Comparison of ENCODE assay signal across 14 cellular contexts in the genomic region with DNA sequence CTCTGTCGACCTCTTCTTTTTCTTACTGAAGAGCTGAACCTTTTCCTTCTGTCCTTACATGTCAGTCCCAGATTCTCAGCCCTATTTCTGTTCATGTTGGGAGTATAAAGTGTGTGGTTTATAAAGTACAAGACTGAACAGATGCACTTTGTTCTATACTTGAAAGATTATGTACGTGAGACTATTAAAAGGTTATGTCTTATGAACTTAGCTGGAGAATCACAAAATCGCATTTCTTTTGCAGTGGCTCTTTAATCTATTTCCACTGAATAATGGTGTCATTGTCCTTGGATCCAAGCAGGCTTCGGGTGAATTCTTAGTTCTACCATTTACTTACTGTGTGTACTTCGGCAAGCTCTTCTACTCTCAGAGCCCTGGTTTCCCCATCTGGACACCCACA.
DNase-seq lines count a peak whose midpoint lies in the region; ATAC-seq and TF ChIP-seq lines count a peak whose summit lies in the region.
"Had no signal": no experiment of that assay in that cellular context is flagged by ENCODE, and none has a peak within 500 bp of the region (broad histone marks: within the 10 kb centered on the region; RNA-seq: fewer than 3 reads in every experiment).

No MANE protein-coding gene starts in this region.

- peak overlapping the region; percentile 3 for H3K4me3 Mint-ChIP-seq in neural crest cell
- H3K4me3 Mint-ChIP-seq: CD4-positive, alpha-beta memory T cell; GM23338; H9 had no signal

- H3K9me3 Mint-ChIP-seq in neural crest cell = peaks cover 3% of the 10 kb centered on the region

- peaks cover 4% of the 10 kb centered on the region for H3K36me3 Mint-ChIP-seq in neural crest cell (ENCODE audit: low read depth)
- H3K36me3 Mint-ChIP-seq: CD4-positive, alpha-beta memory T cell had no signal

- H3K27ac Mint-ChIP-seq in neural crest cell (ENCODE audit: unreplicated experiment) = no peak overlapping the region
- H3K27ac Mint-ChIP-seq: CD4-positive, alpha-beta memory T cell; GM23338; H9 had no signal

- in situ Hi-C loops in SK-MEL-5 (cut with HindIII; ENCODE audit: low pct_unique_long_range_greater_than_20kb, low sequenced_read_pairs) = no loop called here

- peaks cover 34% of the 10 kb centered on the region for H3K4me1 Mint-ChIP-seq in neural crest cell
- H3K4me1 Mint-ChIP-seq: CD4-positive, alpha-beta memory T cell; GM23338 had no signal

- H3K27me3 Mint-ChIP-seq in neural crest cell (ENCODE audit: low read depth) = no peaks in the 10 kb centered on the region
- H3K27me3 Mint-ChIP-seq: CD4-positive, alpha-beta memory T cell had no signal

- no peak for TF ChIP-seq CTCF in neural crest cell (conservative IDR thresholded peaks at IDR 0.05)

- ATAC-seq in sciatic nerve = no peak
- ATAC-seq: GM23338, HCT116 had no signal

- intact Hi-C loops in sciatic nerve (cut with DNase I) = no loop called here

- DNase-seq in NCI-H524 (lab: John Stamatoyannopoulos, UW) (peak; percentile 87), SK-MEL-5 (ENCODE audit: low read depth, low spot score) (peak; percentile 46), neural crest cell (ENCODE audit: low read depth, low spot score) (no peak), NCI-H345 treated with DMSO at 0.1 percent for 48 hours (lab: John Stamatoyannopoulos, UW; ENCODE audit: unreplicated experiment) (no peak), sciatic nerve (ENCODE audit: low spot score) (no peak), NCI-H748 (lab: John Stamatoyannopoulos, UW; ENCODE audit: unreplicated experiment) (no peak)
- DNase-seq: C1 segment of cervical spinal cord; Caco-2; CD4-positive, alpha-beta memory T cell; DMS153; DND-41; H9 had no signal

Comparison
In these comparisons a context has a peak if more than half of its experiments do, and no peak if none do; other contexts are left out.
1. DNase-seq: peak in NCI-H524 (2 of 2) and SK-MEL-5 (single experiment); none in neural crest cell (single experiment), NCI-H345 treated with DMSO at 0.1 percent for 48 hours (single experiment), sciatic nerve (single experiment) and NCI-H748 (single experiment).